In the genomic region with DNA sequence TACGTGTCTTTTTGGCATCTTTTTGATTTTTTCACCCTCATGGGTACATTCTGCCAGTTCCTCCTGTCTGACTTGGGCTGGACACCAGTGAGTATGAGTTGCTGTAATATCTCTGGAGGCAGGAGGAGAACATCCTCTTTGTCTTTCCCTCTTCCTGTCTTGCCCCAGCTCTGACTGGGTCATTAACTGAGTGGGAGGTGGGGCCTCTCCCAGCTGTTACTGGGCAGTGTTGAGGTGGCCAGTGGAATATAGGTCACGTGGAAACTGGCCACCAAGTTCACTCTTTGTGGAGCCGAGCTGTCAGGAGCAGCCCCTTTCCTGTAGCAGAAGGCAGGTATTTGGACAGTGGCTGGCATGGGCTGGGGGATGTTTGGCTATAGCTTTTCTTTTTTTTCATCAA, we compare ENCODE assay signal across 20 cellular contexts. TPM values are rescaled to one million over a fixed set of nuclear protein-coding genes. Genes with fewer than 3 reads are reported as not detected.
A peak's percentile ranks its signal among the peaks of the same experiment; 100 is the strongest.
DNase-seq lines count a peak whose midpoint lies in the region; ATAC-seq and TF ChIP-seq lines count a peak whose summit lies in the region.
"Had no signal": no experiment of that assay in that cellular context is flagged by ENCODE, and none has a peak within 500 bp of the region (broad histone marks: within the 10 kb centered on the region; RNA-seq: fewer than 3 reads in every experiment).

No MANE protein-coding gene starts in this region.

- peaks cover 7% of the 10 kb centered on the region for H3K27me3 ChIP-seq in upper lobe of right lung
- H3K27me3 ChIP-seq: Peyer's patch had no signal

- DNase-seq in activated naive CD4-positive, alpha-beta T cell treated with Interleukin-2 at 50 U/mL for 16 hours, result no peak
- DNase-seq in RKO (ENCODE audit: low spot score) (peak; percentile 18), kidney tubule cell (ENCODE audit: low spot score) (peak; percentile 29), upper lobe of right lung (no peak), Right ventricle myocardium inferior (ENCODE audit: missing footprints) (no peak), hypothalamus (lab: John Stamatoyannopoulos, UW) (no peak)
- DNase-seq: DMS 273 treated with DMSO at 0.1 percent for 48 hours, EL, H7, KG1, NCI-H1092, NCI-H1694, NCI-H446 treated with DMSO at 0.1 percent for 48 hours, NCI-H774, Peyer's patch, SHP77 treated with DMSO at 0.1 percent for 48 hours had no signal

- no peak overlapping the region for H3K27ac ChIP-seq in upper lobe of right lung
- H3K27ac ChIP-seq: Peyer's patch had no signal

- no peaks in the 10 kb centered on the region for H3K36me3 ChIP-seq in upper lobe of right lung
- H3K36me3 ChIP-seq: Peyer's patch had no signal

- no peaks in the 10 kb centered on the region for H3K36me3 Mint-ChIP-seq in activated naive CD4-positive, alpha-beta T cell treated with anti-CD3 and anti-CD28 coated beads, Interleukin-2, amount 50 U/mL, for 24 hours

- intact Hi-C loops in upper lobe of right lung (cut with DNase I) (no loop called here), Right ventricle myocardium inferior (cut with DNase I) (no loop called here)

- TF ChIP-seq CTCF in upper lobe of right lung (IDR thresholded peaks at IDR 0.05), result no peak

- H3K27me3 Mint-ChIP-seq in activated naive CD4-positive, alpha-beta T cell treated with anti-CD3 and anti-CD28 coated beads, Interleukin-2, amount 50 U/mL, for 24 hours, result peaks cover 2% of the 10 kb centered on the region

- peak overlapping the region; percentile 30 for H3K4me3 Mint-ChIP-seq in activated naive CD4-positive, alpha-beta T cell treated with anti-CD3 and anti-CD28 coated beads, Interleukin-2, amount 50 U/mL, for 24 hours

- H3K9me3 Mint-ChIP-seq in activated naive CD4-positive, alpha-beta T cell treated with anti-CD3 and anti-CD28 coated beads, Interleukin-2, amount 50 U/mL, for 24 hours, result no peaks in the 10 kb centered on the region

- ATAC-seq in upper lobe of right lung, result peak; percentile 68
- ATAC-seq in Right ventricle myocardium inferior, result no peak
- no peak for ATAC-seq in GM21423 (IDR thresholded peaks at IDR 0.05; ENCODE audit: unreplicated experiment)

- H3K4me1 Mint-ChIP-seq in activated naive CD4-positive, alpha-beta T cell treated with anti-CD3 and anti-CD28 coated beads, Interleukin-2, amount 50 U/mL, for 24 hours, result peaks cover 15% of the 10 kb centered on the region

- no peak overlapping the region for H3K4me3 ChIP-seq in upper lobe of right lung
- H3K4me3 ChIP-seq: Peyer's patch had no signal

- no peak overlapping the region for H3K27ac Mint-ChIP-seq in activated naive CD4-positive, alpha-beta T cell treated with anti-CD3 and anti-CD28 coated beads, Interleukin-2, amount 50 U/mL, for 24 hours
- H3K27ac Mint-ChIP-seq: CD14-positive monocyte had no signal

- H3K9me3 ChIP-seq in upper lobe of right lung, result no peaks in the 10 kb centered on the region
- H3K9me3 ChIP-seq: Peyer's patch had no signal

- no peaks in the 10 kb centered on the region for H3K4me1 ChIP-seq in upper lobe of right lung

RNA-seq across cellular contexts. Expression of a gene that starts 2.2 kb away (rescaled TPM):
- 4.9 TPM for total RNA-seq in upper lobe of right lung
- 0.32 TPM for total RNA-seq in Right ventricle myocardium inferior
- total RNA-seq: M059J had no signal

RNA-seq across cellular contexts. Expression of a gene that starts 57.8 kb away (rescaled TPM):
- total RNA-seq in upper lobe of right lung (0.43 TPM), Right ventricle myocardium inferior (not detected)
- total RNA-seq: M059J, Peyer's patch had no signal

Comparison
In these comparisons a context has a peak if more than half of its experiments do, and no peak if none do; other contexts are left out.
1. DNase-seq: peak in RKO (single experiment) and kidney tubule cell (single experiment); none in activated naive CD4-positive, alpha-beta T cell treated with Interleukin-2 at 50 U/mL for 16 hours (single experiment), upper lobe of right lung (single experiment), Right ventricle myocardium inferior (single experiment) and hypothalamus (0 of 51).